8 cellular contexts compared by ENCODE assay signal in genomic region chr2:219104107-219105050, GRCh38. TPM values are rescaled to one million over a fixed set of nuclear protein-coding genes. Genes with fewer than 3 reads are reported as not detected.
DNase-seq lines count a peak whose midpoint lies in the region; ATAC-seq and TF ChIP-seq lines count a peak whose summit lies in the region.

No MANE protein-coding gene starts in this region.

- no peak overlapping the region for H3K27ac ChIP-seq in left ventricle myocardium inferior (replicated peaks)
- no peak overlapping the region for H3K27ac ChIP-seq in HL-60 (replicated peaks)
- no peak overlapping the region for H3K27ac ChIP-seq in RWPE2 (ENCODE audit: poor library complexity, severe bottlenecking)

- no peak for ATAC-seq in left cardiac atrium
- ATAC-seq in RWPE2 (ENCODE audit: low read depth): no peak
- no peak for ATAC-seq in HG03175 (IDR thresholded peaks at IDR 0.05; ENCODE audit: unreplicated experiment)

- H3K4me1 ChIP-seq in left ventricle myocardium inferior (peaks cover 23% of the 10 kb centered on the region), RWPE2 (ENCODE audit: insufficient read depth, poor library complexity, severe bottlenecking) (no peaks in the 10 kb centered on the region)

- H3K4me3 ChIP-seq in left ventricle myocardium inferior: no peak overlapping the region
- no peak overlapping the region for H3K4me3 ChIP-seq in HL-60 (replicated peaks; ENCODE audit: insufficient read depth, low read length)
- H3K4me3 ChIP-seq in RWPE2 (ENCODE audit: severe bottlenecking): no peak overlapping the region
- no peak overlapping the region for H3K4me3 ChIP-seq in epithelial cell of proximal tubule (ENCODE audit: low read depth, low read length)

- peaks cover 5% of the 10 kb centered on the region for H3K36me3 Mint-ChIP-seq in osteocyte (ENCODE audit: unreplicated experiment)

- DNase-seq in left ventricle myocardium inferior (no peak), left cardiac atrium (no peak), HL-60 (ENCODE audit: low read depth in 1 of 2, low spot score in 1 of 2) (peak in 1 of 2 experiments; percentile 52), RWPE2 (ENCODE audit: low spot score) (no peak), epithelial cell of proximal tubule (ENCODE audit: low read depth) (no peak), osteocyte (ENCODE audit: extremely low spot score, unreplicated experiment) (no peak), hippocampal formation (lab: John Stamatoyannopoulos, UW) (no peak)

- TF ChIP-seq CTCF in left ventricle myocardium inferior (IDR thresholded peaks at IDR 0.05; ENCODE audit: borderline replicate concordance) (peak; percentile 72), HL-60 (IDR thresholded peaks at IDR 0.05; ENCODE audit: insufficient read depth, low read length) (peak; percentile 94), RWPE2 (IDR thresholded peaks at IDR 0.05; ENCODE audit: poor library complexity, severe bottlenecking) (peak; percentile 67), epithelial cell of proximal tubule (conservative IDR thresholded peaks at IDR 0.05; ENCODE audit: low read depth, low read length) (peak; percentile 93), osteocyte (IDR thresholded peaks at IDR 0.05) (peak; percentile 54)

- no peak overlapping the region for H3K27ac Mint-ChIP-seq in osteocyte (ENCODE audit: unreplicated experiment)

- H3K36me3 ChIP-seq in left ventricle myocardium inferior (no peaks in the 10 kb centered on the region), RWPE2 (ENCODE audit: low read depth) (no peaks in the 10 kb centered on the region)

- no peaks in the 10 kb centered on the region for H3K9me3 Mint-ChIP-seq in osteocyte (ENCODE audit: unreplicated experiment)

- H3K27me3 ChIP-seq in left ventricle myocardium inferior (ENCODE audit: low read depth): no peaks in the 10 kb centered on the region
- H3K27me3 ChIP-seq in HL-60 (ENCODE audit: insufficient read depth, poor library complexity, severe bottlenecking): no peaks in the 10 kb centered on the region
- no peaks in the 10 kb centered on the region for H3K27me3 ChIP-seq in RWPE2 (ENCODE audit: insufficient read depth, poor library complexity, severe bottlenecking)

- no peaks in the 10 kb centered on the region for H3K27me3 Mint-ChIP-seq in osteocyte (ENCODE audit: unreplicated experiment)

- no peak overlapping the region for H3K4me3 Mint-ChIP-seq in osteocyte (ENCODE audit: unreplicated experiment)

- intact Hi-C loops in left ventricle myocardium inferior (cut with micrococcal nuclease) (no loop called here), left cardiac atrium (cut with DNase I) (no loop called here)

- H3K9me3 ChIP-seq in left ventricle myocardium inferior (replicated peaks) (no peaks in the 10 kb centered on the region), RWPE2 (ENCODE audit: severe bottlenecking) (peaks cover 3% of the 10 kb centered on the region)

- peaks cover 6% of the 10 kb centered on the region for H3K4me1 Mint-ChIP-seq in osteocyte (ENCODE audit: unreplicated experiment)

RNA-seq across cellular contexts. Expression of gene IHH, which starts 43.7 kb away (rescaled TPM):
- not detected for total RNA-seq in left ventricle myocardium inferior
- not detected for total RNA-seq in left cardiac atrium
- total RNA-seq in epithelial cell of proximal tubule: 0.29 TPM in 1 of 2 replicates, not detected in the other
- total RNA-seq in osteocyte: 0.18 TPM in 1 of 2 replicates, not detected in the other

RNA-seq across cellular contexts. Expression of gene NHEJ1, which starts 56.2 kb away (rescaled TPM):
- total RNA-seq in left ventricle myocardium inferior (6.4 TPM), left cardiac atrium (1 to 10 TPM; 4.7 to 6.9 TPM), epithelial cell of proximal tubule (13.1 and 17.1 TPM in 2 replicates), osteocyte (18.0 and 19.3 TPM in 2 replicates)
